Comparison of ENCODE assay signal across 1 cellular context in genomic region chrX:6203462-6204215, GRCh38.
TF ChIP-seq lines count a peak whose summit lies in the region.

No MANE protein-coding gene starts in this region.

TF ChIP-seq in A549, 52 proteins besides CTCF, POLR2A, EP300 and RAD21 (continued from another document):
- TF ChIP-seq E2F6 (IDR thresholded peaks at IDR 0.05; ENCODE audit: borderline replicate concordance, low read depth) (no peak), HOXB5 (CRISPR knock-in tag; IDR thresholded peaks at IDR 0.05) (no peak), JUNB (IDR thresholded peaks at IDR 0.05) (no peak), HEYL (CRISPR knock-in tag; IDR thresholded peaks at IDR 0.05) (no peak), FOXS1 (CRISPR knock-in tag; IDR thresholded peaks at IDR 0.05) (no peak), MAFK (IDR thresholded peaks at IDR 0.05; ENCODE audit: partially characterized antibody) (no peak), CEBPB (IDR thresholded peaks at IDR 0.05) (no peak), BHLHE40 (IDR thresholded peaks at IDR 0.05; ENCODE audit: low read depth, low read length) (no peak), KDM5A (IDR thresholded peaks at IDR 0.05) (no peak), ZSCAN20 (CRISPR knock-in tag; IDR thresholded peaks at IDR 0.05) (no peak), JUN (IDR thresholded peaks at IDR 0.05) (no peak)
